Comparison of ENCODE assay signal across 2 cellular contexts in genomic region chr17:969767-970387, GRCh38.
TF ChIP-seq lines count a peak whose summit lies in the region.

No MANE protein-coding gene starts in this region.

TF ChIP-seq in SK-N-SH, 30 proteins besides CTCF, POLR2A, EP300 and RAD21 (continued from another document):
- TF ChIP-seq REST (IDR thresholded peaks at IDR 0.05; ENCODE audit: low read depth, low read length) (no peak), NRF1 (IDR thresholded peaks at IDR 0.05; ENCODE audit: low read depth, low read length) (no peak), ELF1 (IDR thresholded peaks at IDR 0.05) (no peak), RFX5 (IDR thresholded peaks at IDR 0.05; ENCODE audit: low read length) (no peak), USF2 (IDR thresholded peaks at IDR 0.05; ENCODE audit: borderline replicate concordance, low read depth, low read length) (no peak), GATA2 (CRISPR knock-in tag; IDR thresholded peaks at IDR 0.05) (no peak), MEF2A (IDR thresholded peaks at IDR 0.05; ENCODE audit: borderline replicate concordance, low read depth) (no peak), JUND (IDR thresholded peaks at IDR 0.05) (no peak), RCOR1 (IDR thresholded peaks at IDR 0.05; ENCODE audit: low read length) (no peak), RXRA (IDR thresholded peaks at IDR 0.05; ENCODE audit: borderline replicate concordance, low read depth) (no peak), USF1 (IDR thresholded peaks at IDR 0.05; ENCODE audit: borderline replicate concordance, low read depth) (no peak), SMC3 (IDR thresholded peaks at IDR 0.05; ENCODE audit: low read depth, low read length) (no peak), NFIC (IDR thresholded peaks at IDR 0.05; ENCODE audit: borderline replicate concordance) (no peak), IRF3 (IDR thresholded peaks at IDR 0.05; ENCODE audit: low read depth, low read length) (no peak), MXI1 (IDR thresholded peaks at IDR 0.05; ENCODE audit: low read depth, low read length) (no peak)

TF ChIP-seq in SK-N-SH treated with all-trans-retinoic acid at 6 μM for 48 hours, 23 proteins besides CTCF, POLR2A, EP300 and RAD21 (continued from another document):
- TF ChIP-seq TSHZ2 (CRISPR knock-in tag; IDR thresholded peaks at IDR 0.05): no peak
- no peak for TF ChIP-seq ZFP3 (CRISPR knock-in tag; IDR thresholded peaks at IDR 0.05)
- TF ChIP-seq TCF4 (CRISPR knock-in tag; IDR thresholded peaks at IDR 0.05; ENCODE audit: borderline replicate concordance): no peak
- no peak for TF ChIP-seq TOX (CRISPR knock-in tag; IDR thresholded peaks at IDR 0.05; ENCODE audit: borderline replicate concordance)
- no peak for TF ChIP-seq ZNF8 (CRISPR knock-in tag; IDR thresholded peaks at IDR 0.05)
